ENCODE assay signal across 1 cellular context in the genomic region with DNA sequence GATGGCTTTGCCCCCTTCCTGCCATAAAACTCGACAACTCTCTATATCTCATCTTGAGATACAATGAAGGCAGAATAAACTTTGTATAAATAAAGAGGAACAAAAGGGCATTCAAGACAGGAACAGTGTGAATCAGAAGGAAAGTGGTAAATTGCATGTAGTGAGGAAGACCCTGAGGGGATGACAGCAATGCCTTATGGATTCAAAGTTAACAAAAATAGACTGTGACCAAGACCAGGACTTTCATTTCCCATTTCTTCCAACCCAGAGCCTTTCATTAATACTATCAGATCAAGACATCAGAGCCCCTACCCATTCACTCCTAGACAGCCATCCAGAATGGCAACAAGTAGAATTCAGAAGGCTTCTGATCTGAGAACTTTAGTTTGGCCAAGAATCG.
TF ChIP-seq lines count a peak whose summit lies in the region.

No MANE protein-coding gene starts in this region.

TF ChIP-seq in GM12878, 131 proteins besides CTCF, POLR2A, EP300 and RAD21 (continued from another document and continues in another):
- TF ChIP-seq, protein P1, sequence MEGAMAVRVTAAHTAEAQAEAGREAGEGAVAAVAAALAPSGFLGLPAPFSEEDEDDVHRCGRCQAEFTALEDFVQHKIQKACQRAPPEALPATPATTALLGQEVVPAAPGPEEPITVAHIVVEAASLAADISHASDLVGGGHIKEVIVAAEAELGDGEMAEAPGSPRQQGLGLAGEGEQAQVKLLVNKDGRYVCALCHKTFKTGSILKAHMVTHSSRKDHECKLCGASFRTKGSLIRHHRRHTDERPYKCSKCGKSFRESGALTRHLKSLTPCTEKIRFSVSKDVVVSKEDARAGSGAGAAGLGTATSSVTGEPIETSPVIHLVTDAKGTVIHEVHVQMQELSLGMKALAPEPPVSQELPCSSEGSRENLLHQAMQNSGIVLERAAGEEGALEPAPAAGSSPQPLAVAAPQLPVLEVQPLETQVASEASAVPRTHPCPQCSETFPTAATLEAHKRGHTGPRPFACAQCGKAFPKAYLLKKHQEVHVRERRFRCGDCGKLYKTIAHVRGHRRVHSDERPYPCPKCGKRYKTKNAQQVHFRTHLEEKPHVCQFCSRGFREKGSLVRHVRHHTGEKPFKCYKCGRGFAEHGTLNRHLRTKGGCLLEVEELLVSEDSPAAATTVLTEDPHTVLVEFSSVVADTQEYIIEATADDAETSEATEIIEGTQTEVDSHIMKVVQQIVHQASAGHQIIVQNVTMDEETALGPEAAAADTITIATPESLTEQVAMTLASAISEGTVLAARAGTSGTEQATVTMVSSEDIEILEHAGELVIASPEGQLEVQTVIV (IDR thresholded peaks at IDR 0.05; ENCODE audit: borderline replicate concordance, partially characterized antibody) = no peak
- TF ChIP-seq MEF2A (IDR thresholded peaks at IDR 0.05; ENCODE audit: insufficient read depth, low read depth, low read length) (peak; percentile 55; the same call in 1 of the 2 replicates), ZBTB4 (CRISPR knock-in tag; IDR thresholded peaks at IDR 0.05) (no peak), SMC3 (IDR thresholded peaks at IDR 0.05; ENCODE audit: borderline replicate concordance, low read length) (no peak), HSF1 (IDR thresholded peaks at IDR 0.05; ENCODE audit: low read depth, low read length) (no peak), SMARCA5 (IDR thresholded peaks at IDR 0.05) (no peak), ZNF217 (IDR thresholded peaks at IDR 0.05) (no peak), IRF4 (IDR thresholded peaks at IDR 0.05; ENCODE audit: low read depth, low read length) (peak; percentile 41; the same call in 1 of the 2 replicates), MEF2B (IDR thresholded peaks at IDR 0.05; ENCODE audit: partially characterized antibody, poor library complexity, severe bottlenecking) (peak; percentile 71), SREBF1 (IDR thresholded peaks at IDR 0.05; ENCODE audit: low read length) (no peak), EGR1 (IDR thresholded peaks at IDR 0.05; ENCODE audit: borderline replicate concordance in 1 of 2, low read depth in 2 of 2, low read length in 2 of 2) (no peak), TCF12 (IDR thresholded peaks at IDR 0.05; ENCODE audit: low read depth, low read length) (no peak), ZBED1 (IDR thresholded peaks at IDR 0.05; ENCODE audit: borderline replicate concordance) (no peak), CREM (IDR thresholded peaks at IDR 0.05; ENCODE audit: low read depth) (peak; percentile 23; the same call in 1 of the 2 replicates), SREBF2 (IDR thresholded peaks at IDR 0.05; ENCODE audit: low read length) (no peak), TCF7 (IDR thresholded peaks at IDR 0.05; ENCODE audit: borderline replicate concordance) (no peak), YY1 (IDR thresholded peaks at IDR 0.05; ENCODE audit: low read depth, low read length) (no peak), MYB (IDR thresholded peaks at IDR 0.05; ENCODE audit: borderline replicate concordance, low read depth, low read length) (no peak), TCF3 (IDR thresholded peaks at IDR 0.05; ENCODE audit: borderline replicate concordance, insufficient read depth, low read depth, low read length) (no peak), ASH2L (IDR thresholded peaks at IDR 0.05; ENCODE audit: borderline replicate concordance, low read depth) (no peak), IKZF2 (IDR thresholded peaks at IDR 0.05) (peak; percentile 54 to 56; a peak in 3 of 4 replicates), IKZF1 (conservative IDR thresholded peaks at IDR 0.05) (peak; percentile 54), BACH1 (IDR thresholded peaks at IDR 0.05; ENCODE audit: borderline replicate concordance) (no peak), NFXL1 (IDR thresholded peaks at IDR 0.05; ENCODE audit: borderline replicate concordance) (no peak), TBL1XR1 (IDR thresholded peaks at IDR 0.05; ENCODE audit: low read depth, low read length) (no peak), ZNF622 (IDR thresholded peaks at IDR 0.05) (no peak), SPI1 (IDR thresholded peaks at IDR 0.05; ENCODE audit: borderline replicate concordance, insufficient read depth, low read depth, low read length) (peak; percentile 77), RAD51 (IDR thresholded peaks at IDR 0.05) (no peak), MTA2 (IDR thresholded peaks at IDR 0.05; ENCODE audit: low read depth) (peak; percentile 73), BCL11A (IDR thresholded peaks at IDR 0.05; ENCODE audit: low read depth, low read length) (peak; percentile 74), RUNX3 (IDR thresholded peaks at IDR 0.05; ENCODE audit: low read length) (peak; percentile 46; the same call in 1 of the 2 replicates), ZBTB33 (IDR thresholded peaks at IDR 0.05) (no peak), JUNB (IDR thresholded peaks at IDR 0.05) (peak; percentile 76), NFIC (IDR thresholded peaks at IDR 0.05; ENCODE audit: low read depth, low read length) (peak; percentile 49; the same call in 1 of the 2 replicates), PRDM15 (CRISPR knock-in tag; IDR thresholded peaks at IDR 0.05) (no peak), DPF2 (IDR thresholded peaks at IDR 0.05) (peak; percentile 72; the same call in 1 of the 2 replicates), ZZZ3 (IDR thresholded peaks at IDR 0.05; ENCODE audit: control insufficient read depth, insufficient read length, low read depth) (no peak)
- TF ChIP-seq, protein P2, sequence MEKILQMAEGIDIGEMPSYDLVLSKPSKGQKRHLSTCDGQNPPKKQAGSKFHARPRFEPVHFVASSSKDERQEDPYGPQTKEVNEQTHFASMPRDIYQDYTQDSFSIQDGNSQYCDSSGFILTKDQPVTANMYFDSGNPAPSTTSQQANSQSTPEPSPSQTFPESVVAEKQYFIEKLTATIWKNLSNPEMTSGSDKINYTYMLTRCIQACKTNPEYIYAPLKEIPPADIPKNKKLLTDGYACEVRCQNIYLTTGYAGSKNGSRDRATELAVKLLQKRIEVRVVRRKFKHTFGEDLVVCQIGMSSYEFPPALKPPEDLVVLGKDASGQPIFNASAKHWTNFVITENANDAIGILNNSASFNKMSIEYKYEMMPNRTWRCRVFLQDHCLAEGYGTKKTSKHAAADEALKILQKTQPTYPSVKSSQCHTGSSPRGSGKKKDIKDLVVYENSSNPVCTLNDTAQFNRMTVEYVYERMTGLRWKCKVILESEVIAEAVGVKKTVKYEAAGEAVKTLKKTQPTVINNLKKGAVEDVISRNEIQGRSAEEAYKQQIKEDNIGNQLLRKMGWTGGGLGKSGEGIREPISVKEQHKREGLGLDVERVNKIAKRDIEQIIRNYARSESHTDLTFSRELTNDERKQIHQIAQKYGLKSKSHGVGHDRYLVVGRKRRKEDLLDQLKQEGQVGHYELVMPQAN (conservative IDR thresholded peaks at IDR 0.05) = no peak
- TF ChIP-seq, protein P3, sequence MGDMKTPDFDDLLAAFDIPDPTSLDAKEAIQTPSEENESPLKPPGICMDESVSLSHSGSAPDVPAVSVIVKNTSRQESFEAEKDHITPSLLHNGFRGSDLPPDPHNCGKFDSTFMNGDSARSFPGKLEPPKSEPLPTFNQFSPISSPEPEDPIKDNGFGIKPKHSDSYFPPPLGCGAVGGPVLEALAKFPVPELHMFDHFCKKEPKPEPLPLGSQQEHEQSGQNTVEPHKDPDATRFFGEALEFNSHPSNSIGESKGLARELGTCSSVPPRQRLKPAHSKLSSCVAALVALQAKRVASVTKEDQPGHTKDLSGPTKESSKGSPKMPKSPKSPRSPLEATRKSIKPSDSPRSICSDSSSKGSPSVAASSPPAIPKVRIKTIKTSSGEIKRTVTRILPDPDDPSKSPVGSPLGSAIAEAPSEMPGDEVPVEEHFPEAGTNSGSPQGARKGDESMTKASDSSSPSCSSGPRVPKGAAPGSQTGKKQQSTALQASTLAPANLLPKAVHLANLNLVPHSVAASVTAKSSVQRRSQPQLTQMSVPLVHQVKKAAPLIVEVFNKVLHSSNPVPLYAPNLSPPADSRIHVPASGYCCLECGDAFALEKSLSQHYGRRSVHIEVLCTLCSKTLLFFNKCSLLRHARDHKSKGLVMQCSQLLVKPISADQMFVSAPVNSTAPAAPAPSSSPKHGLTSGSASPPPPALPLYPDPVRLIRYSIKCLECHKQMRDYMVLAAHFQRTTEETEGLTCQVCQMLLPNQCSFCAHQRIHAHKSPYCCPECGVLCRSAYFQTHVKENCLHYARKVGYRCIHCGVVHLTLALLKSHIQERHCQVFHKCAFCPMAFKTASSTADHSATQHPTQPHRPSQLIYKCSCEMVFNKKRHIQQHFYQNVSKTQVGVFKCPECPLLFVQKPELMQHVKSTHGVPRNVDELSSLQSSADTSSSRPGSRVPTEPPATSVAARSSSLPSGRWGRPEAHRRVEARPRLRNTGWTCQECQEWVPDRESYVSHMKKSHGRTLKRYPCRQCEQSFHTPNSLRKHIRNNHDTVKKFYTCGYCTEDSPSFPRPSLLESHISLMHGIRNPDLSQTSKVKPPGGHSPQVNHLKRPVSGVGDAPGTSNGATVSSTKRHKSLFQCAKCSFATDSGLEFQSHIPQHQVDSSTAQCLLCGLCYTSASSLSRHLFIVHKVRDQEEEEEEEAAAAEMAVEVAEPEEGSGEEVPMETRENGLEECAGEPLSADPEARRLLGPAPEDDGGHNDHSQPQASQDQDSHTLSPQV (IDR thresholded peaks at IDR 0.05) = no peak
